ENCODE assay signal across 18 cellular contexts in genomic region chr5:180914646-180915045, GRCh38. TPM values are rescaled to one million over a fixed set of nuclear protein-coding genes. Genes with fewer than 3 reads are reported as not detected.
DNase-seq lines count a peak whose midpoint lies in the region; ATAC-seq and TF ChIP-seq lines count a peak whose summit lies in the region.
"Had no signal": no experiment of that assay in that cellular context is flagged by ENCODE, and none has a peak within 500 bp of the region (broad histone marks: within the 10 kb centered on the region; RNA-seq: fewer than 3 reads in every experiment).

No MANE protein-coding gene starts in this region.

- H3K27ac ChIP-seq in neutrophil, result peak overlapping the region; percentile 77
- H3K27ac ChIP-seq: BLaER1, C4-2B had no signal

- H3K9me3 Mint-ChIP-seq in activated CD8-positive, alpha-beta T cell treated with anti-CD3 and anti-CD28 coated beads, Interleukin-2, amount 10 ng/mL, durations not matched to agents 7 days and 5 days (ENCODE audit: insufficient read depth), result no peaks in the 10 kb centered on the region
- H3K9me3 Mint-ChIP-seq: CD4-positive, alpha-beta T cell; CD8-positive, alpha-beta T cell had no signal

- ATAC-seq in activated CD8-positive, alpha-beta T cell treated with anti-CD3 and anti-CD28 coated beads, Interleukin-2, amount 10 ng/mL, durations not matched to agents 7 days and 5 days, result no peak
- ATAC-seq in T-helper 17 cell, result no peak
- ATAC-seq: CD8-positive, alpha-beta T cell; GM12878 had no signal

- peak; percentile 37 for DNase-seq in GM12865 (ENCODE audit: low read depth)
- no peak for DNase-seq in activated CD8-positive, alpha-beta T cell treated with anti-CD3 and anti-CD28 coated beads, Interleukin-2, amount 10 ng/mL, durations not matched to agents 7 days and 5 days
- DNase-seq in T-helper 17 cell, result no peak
- no peak for DNase-seq in activated gamma-delta T cell treated with Interleukin-2 at 50 U/mL for 16 hours
- DNase-seq: 8988T; ACHN; BE2C; Caco-2; Calu3; CD4-positive, alpha-beta T cell; CD8-positive, alpha-beta T cell; DMS79 treated with DMSO at 0.1 percent for 48 hours; GF-D8 had no signal

- H3K4me1 Mint-ChIP-seq in activated CD8-positive, alpha-beta T cell treated with anti-CD3 and anti-CD28 coated beads, Interleukin-2, amount 10 ng/mL, durations not matched to agents 7 days and 5 days (ENCODE audit: low read depth), result no peaks in the 10 kb centered on the region
- no peaks in the 10 kb centered on the region for H3K4me1 Mint-ChIP-seq in T-helper 17 cell

- peaks cover 36% of the 10 kb centered on the region for H3K36me3 ChIP-seq in neutrophil
- H3K36me3 ChIP-seq: BE2C, BLaER1 had no signal

- H3K27me3 Mint-ChIP-seq in activated CD8-positive, alpha-beta T cell treated with anti-CD3 and anti-CD28 coated beads, Interleukin-2, amount 10 ng/mL, durations not matched to agents 7 days and 5 days (ENCODE audit: low read depth), result peaks cover 3% of the 10 kb centered on the region
- peaks cover 37% of the 10 kb centered on the region for H3K27me3 Mint-ChIP-seq in T-helper 17 cell

- TF ChIP-seq CTCF in GM12865 (IDR thresholded peaks at IDR 0.05; ENCODE audit: insufficient read depth, low read depth, low read length, missing control alignments) (no peak), neutrophil (IDR thresholded peaks at IDR 0.05) (no peak)

- H3K4me3 Mint-ChIP-seq in activated CD8-positive, alpha-beta T cell treated with anti-CD3 and anti-CD28 coated beads, Interleukin-2, amount 10 ng/mL, durations not matched to agents 7 days and 5 days, result no peak overlapping the region
- no peak overlapping the region for H3K4me3 Mint-ChIP-seq in T-helper 17 cell
- H3K4me3 Mint-ChIP-seq: CD4-positive, alpha-beta T cell; CD8-positive, alpha-beta T cell had no signal

- H3K4me3 ChIP-seq in GM12865 (ENCODE audit: low read depth, low read length) (no peak overlapping the region), neutrophil (ENCODE audit: low read depth in 1 of 2, low read length in 1 of 2) (peak overlapping the region in 1 of 2 experiments; percentile 5)
- H3K4me3 ChIP-seq: BLaER1, GM12878 had no signal

- H3K27me3 ChIP-seq in neutrophil, result no peaks in the 10 kb centered on the region
- H3K27me3 ChIP-seq: BLaER1 had no signal

- H3K4me1 ChIP-seq in neutrophil (ENCODE audit: control insufficient read depth in 1 of 2, insufficient read depth in 1 of 2, low read depth in 1 of 2, low read length in 1 of 2), result peaks cover 42 to 61% of the 10 kb centered on the region in 2 experiments
- H3K4me1 ChIP-seq: BE2C had no signal

- H3K9me3 ChIP-seq in neutrophil (no peaks in the 10 kb centered on the region), T-helper 17 cell (ENCODE audit: control insufficient read depth, low read length, poor library complexity, severe bottlenecking) (no peaks in the 10 kb centered on the region)
- H3K9me3 ChIP-seq: BE2C, Caco-2 had no signal

- H3K27ac Mint-ChIP-seq in activated CD8-positive, alpha-beta T cell treated with anti-CD3 and anti-CD28 coated beads, Interleukin-2, amount 10 ng/mL, durations not matched to agents 7 days and 5 days, result no peak overlapping the region
- H3K27ac Mint-ChIP-seq in T-helper 17 cell, result no peak overlapping the region
- H3K27ac Mint-ChIP-seq: CD4-positive, alpha-beta T cell; CD8-positive, alpha-beta T cell had no signal

- POLR2A ChIA-PET in activated CD8-positive, alpha-beta T cell treated with anti-CD3 and anti-CD28 coated beads, Interleukin-2, amount 10 ng/mL, durations not matched to agents 7 days and 5 days (lab: Charles Lee), result no interaction called here

- H3K36me3 Mint-ChIP-seq in activated CD8-positive, alpha-beta T cell treated with anti-CD3 and anti-CD28 coated beads, Interleukin-2, amount 10 ng/mL, durations not matched to agents 7 days and 5 days (ENCODE audit: low read depth), result no peaks in the 10 kb centered on the region
- no peaks in the 10 kb centered on the region for H3K36me3 Mint-ChIP-seq in T-helper 17 cell (ENCODE audit: low read depth)
- H3K36me3 Mint-ChIP-seq: CD8-positive, alpha-beta T cell had no signal

- CTCF ChIA-PET in activated CD8-positive, alpha-beta T cell treated with anti-CD3 and anti-CD28 coated beads, Interleukin-2, amount 10 ng/mL, durations not matched to agents 7 days and 5 days (lab: Charles Lee), result no interaction called here

RNA-seq across cellular contexts. Expression of gene BTNL8, which starts 15.7 kb away (rescaled TPM):
- total RNA-seq in activated CD8-positive, alpha-beta T cell treated with anti-CD3 and anti-CD28 coated beads, Interleukin-2, amount 10 ng/mL, durations not matched to agents 7 days and 5 days, result not detected
- total RNA-seq in T-helper 17 cell, result not detected
- total RNA-seq: A673; Calu3; CD4-positive, alpha-beta T cell; CD8-positive, alpha-beta T cell had no signal

RNA-seq across cellular contexts. Expression of gene ZFP62, which starts 53.6 kb away (rescaled TPM):
- 10 to 100 TPM; 22.8 to 25.3 TPM for total RNA-seq in activated CD8-positive, alpha-beta T cell treated with anti-CD3 and anti-CD28 coated beads, Interleukin-2, amount 10 ng/mL, durations not matched to agents 7 days and 5 days
- total RNA-seq in T-helper 17 cell, result 10 to 100 TPM; 18.9 to 23.5 TPM
